Comparison of ENCODE assay signal across 23 cellular contexts in genomic region chr1:119097380-119097779, GRCh38. TPM values are rescaled to one million over a fixed set of nuclear protein-coding genes. Genes with fewer than 3 reads are reported as not detected.
A peak's percentile ranks its signal among the peaks of the same experiment; 100 is the strongest.
DNase-seq lines count a peak whose midpoint lies in the region; TF ChIP-seq lines count a peak whose summit lies in the region.
"Had no signal": no experiment of that assay in that cellular context is flagged by ENCODE, and none has a peak within 500 bp of the region (broad histone marks: within the 10 kb centered on the region; RNA-seq: fewer than 3 reads in every experiment).

No MANE protein-coding gene starts in this region.

- H3K4me3 Mint-ChIP-seq in MCF 10A (ENCODE audit: unreplicated experiment) = peak overlapping the region; percentile 2
- H3K4me3 Mint-ChIP-seq: CD14-positive monocyte; natural killer cell treated with Interleukin-12 subunit alpha and Interleukin-12 subunit beta and Interleukin-15 and Interleukin-18, amount 100 ng/mL, for 72 hours had no signal

- no peak overlapping the region for H3K27ac ChIP-seq in breast epithelium
- H3K27ac ChIP-seq: parathyroid adenoma, tibial nerve had no signal

- H3K9me3 Mint-ChIP-seq in MCF 10A (ENCODE audit: unreplicated experiment) = no peaks in the 10 kb centered on the region
- H3K9me3 Mint-ChIP-seq: activated T-helper 2 cell treated with anti-CD3 and anti-CD28 coated beads, Interferon-gamma antibody, Interleukin-2, Interleukin-4, amounts not matched to agents 10 μg/mL and 5 μg/mL and 100 μg/mL, durations not matched to agents 14 hours and 24 hours and 36 hours; natural killer cell treated with Interleukin-12 subunit alpha and Interleukin-12 subunit beta and Interleukin-15 and Interleukin-18, amount 100 ng/mL, for 72 hours had no signal

- no peak for TF ChIP-seq POLR2A in breast epithelium (IDR thresholded peaks at IDR 0.05)

- H3K27me3 Mint-ChIP-seq in MCF 10A (ENCODE audit: insufficient read depth, unreplicated experiment) = no peaks in the 10 kb centered on the region
- H3K27me3 Mint-ChIP-seq: natural killer cell treated with Interleukin-12 subunit alpha and Interleukin-12 subunit beta and Interleukin-15 and Interleukin-18, amount 100 ng/mL, for 72 hours had no signal

- intact Hi-C loops in MCF 10A (cut with micrococcal nuclease) = no loop called here
- intact Hi-C loops in breast epithelium (cut with DNase I; ENCODE audit: low total_unique reads) = no loop called here

- peaks cover 1% of the 10 kb centered on the region for H3K36me3 Mint-ChIP-seq in MCF 10A (ENCODE audit: insufficient read depth, unreplicated experiment)
- H3K36me3 Mint-ChIP-seq: CD14-positive monocyte; natural killer cell treated with Interleukin-12 subunit alpha and Interleukin-12 subunit beta and Interleukin-15 and Interleukin-18, amount 100 ng/mL, for 72 hours had no signal

- H3K36me3 ChIP-seq in breast epithelium = no peaks in the 10 kb centered on the region
- H3K36me3 ChIP-seq: tibial nerve had no signal

- no peaks in the 10 kb centered on the region for H3K9me3 ChIP-seq in breast epithelium
- H3K9me3 ChIP-seq: tibial nerve had no signal

- no peaks in the 10 kb centered on the region for H3K27me3 ChIP-seq in breast epithelium
- H3K27me3 ChIP-seq: tibial nerve had no signal

- peaks cover 40% of the 10 kb centered on the region for H3K4me1 Mint-ChIP-seq in MCF 10A (ENCODE audit: insufficient read depth, unreplicated experiment)
- H3K4me1 Mint-ChIP-seq: CD14-positive monocyte had no signal

- in situ Hi-C loops in astrocyte of the cerebellum (cut with HindIII; ENCODE audit: low sequenced_read_pairs) = no loop called here

- no peaks in the 10 kb centered on the region for H3K4me1 ChIP-seq in breast epithelium
- H3K4me1 ChIP-seq: parathyroid adenoma had no signal

- H3K4me3 ChIP-seq in breast epithelium = no peak overlapping the region
- no peak overlapping the region for H3K4me3 ChIP-seq in astrocyte of the cerebellum (ENCODE audit: low read depth, low read length)
- no peak overlapping the region for H3K4me3 ChIP-seq in fibroblast of the aortic adventitia (ENCODE audit: low read depth, low read length)
- H3K4me3 ChIP-seq: tibial nerve had no signal

- TF ChIP-seq CTCF in MCF 10A (IDR thresholded peaks at IDR 0.05; ENCODE audit: unreplicated experiment) (no peak), breast epithelium (IDR thresholded peaks at IDR 0.05) (no peak), astrocyte of the cerebellum (IDR thresholded peaks at IDR 0.05; ENCODE audit: low read depth, low read length, missing control alignments) (no peak), fibroblast of the aortic adventitia (IDR thresholded peaks at IDR 0.05; ENCODE audit: insufficient read depth, low read length) (no peak), GM10248 (IDR thresholded peaks at IDR 0.05; ENCODE audit: control extremely low read depth, extremely low read depth, low read depth, missing control alignments) (no peak), GM20000 (IDR thresholded peaks at IDR 0.05; ENCODE audit: extremely low read depth, missing control alignments) (no peak)

- CTCF ChIA-PET in MCF 10A (lab: Yijun Ruan, JAX) = interaction anchor here (0.6 kb wide), 1 partner anchor 14 kb away, joined by 3 read pairs; no protein-coding TSS in a partner anchor
- CTCF ChIA-PET in GM10248 (lab: Yijun Ruan, JAX) = no interaction called here

- peak; percentile 49 for DNase-seq in MCF 10A (ENCODE audit: unreplicated experiment)
- no peak for DNase-seq in breast epithelium (ENCODE audit: low spot score in 2 of 2)
- DNase-seq in astrocyte of the cerebellum (ENCODE audit: low read depth) = peak; percentile 66
- peak; percentile 51 for DNase-seq in fibroblast of the aortic adventitia (ENCODE audit: low read depth)
- DNase-seq in GM10248 (ENCODE audit: extremely low spot score) = no peak
- no peak for DNase-seq in kidney tubule cell (ENCODE audit: low spot score)
- DNase-seq in T-helper 9 cell = no peak
- no peak for DNase-seq in GM20000 (ENCODE audit: low spot score)
- DNase-seq: 8988T; central memory CD4-positive, alpha-beta T cell; hippocampal formation; KBM-7; kidney; mesendoderm; NCI-H1048; NCI-H2081; NCI-H446 treated with DMSO at 0.1 percent for 48 hours; stimulated activated naive CD4-positive, alpha-beta T cell treated with Interleukin-2 at 50 U/mL for 16 hours had no signal

- POLR2A ChIA-PET in MCF 10A (lab: Yijun Ruan, JAX) = interaction anchor here (1.0 to 2.4 kb wide), 2 partner anchors 16 to 43 kb away, joined by 3 to 8 read pairs; partner anchors contain the start of gene WARS2
- POLR2A ChIA-PET in GM10248 (lab: Yijun Ruan, JAX) = no interaction called here

- peak overlapping the region; percentile 53 for H3K27ac Mint-ChIP-seq in MCF 10A (ENCODE audit: low read depth, unreplicated experiment)
- H3K27ac Mint-ChIP-seq: activated T-helper 2 cell treated with anti-CD3 and anti-CD28 coated beads, Interferon-gamma antibody, Interleukin-2, Interleukin-4, amounts not matched to agents 10 μg/mL and 5 μg/mL and 100 μg/mL, durations not matched to agents 14 hours and 24 hours and 36 hours; CD14-positive monocyte; natural killer cell treated with Interleukin-12 subunit alpha and Interleukin-12 subunit beta and Interleukin-15 and Interleukin-18, amount 100 ng/mL, for 72 hours had no signal

- no TSS peak for BruUV-seq in MCF 10A (replicated peaks; lab: Mats Ljungman, UMichigan)

RNA-seq across cellular contexts. Expression of gene WARS2, which starts 43.1 kb away (rescaled TPM):
- 17.4 and 27.7 TPM in 2 replicates for total RNA-seq in MCF 10A (2022)
- total RNA-seq in breast epithelium = 10 to 100 TPM; 21.1 to 26.2 (median 23.3) TPM
- 21.7 and 22.5 TPM in 2 replicates for total RNA-seq in fibroblast of the aortic adventitia (ENCODE audit: low replicate concordance)

Comparison
In these comparisons a context has a peak if more than half of its experiments do, and no peak if none do; other contexts are left out.
1. DNase-seq: peak in MCF 10A (single experiment), astrocyte of the cerebellum (single experiment) and fibroblast of the aortic adventitia (single experiment); none in breast epithelium (0 of 2), GM10248 (single experiment), kidney tubule cell (single experiment), T-helper 9 cell (single experiment) and GM20000 (single experiment).